In genomic region chr2:186031229-186031628, GRCh38 we compare ENCODE assay signal across 22 cellular contexts.
"Had no signal": no experiment of that assay in that cellular context is flagged by ENCODE, and none has a peak within 500 bp of the region (broad histone marks: within the 10 kb centered on the region; RNA-seq: fewer than 3 reads in every experiment).

No MANE protein-coding gene starts in this region.

- H2AFZ ChIP-seq: neural progenitor cell had no signal

- H3K27me3 ChIP-seq: body of pancreas, gastrocnemius medialis, neural progenitor cell, ovary, sigmoid colon, transverse colon had no signal

- H3K27ac Mint-ChIP-seq: activated CD8-positive, alpha-beta memory T cell treated with anti-CD3 and anti-CD28 coated beads, Interleukin-2, amount 10 ng/mL, durations not matched to agents 7 days and 5 days; activated naive CD4-positive, alpha-beta T cell treated with anti-CD3 and anti-CD28 coated beads, Interleukin-2, amount 50 U/mL, for 72 hours; dendritic cell treated with granulocyte-macrophage colony-stimulating factor and Interleukin-4, amounts not matched to agents 40 ng/mL and 50 ng/mL, for 4 days; effector memory CD8-positive, alpha-beta T cell; neural progenitor cell had no signal

- H3K27ac ChIP-seq: body of pancreas, epithelial cell of prostate, gastrocnemius medialis, left ventricle myocardium inferior, neural progenitor cell, ovary, sigmoid colon, transverse colon had no signal

- H3K4me1 ChIP-seq: body of pancreas, gastrocnemius medialis, left ventricle myocardium inferior, neural progenitor cell, sigmoid colon, transverse colon had no signal

- H3K36me3 Mint-ChIP-seq: activated CD8-positive, alpha-beta memory T cell treated with anti-CD3 and anti-CD28 coated beads, Interleukin-2, amount 10 ng/mL, durations not matched to agents 7 days and 5 days; activated naive CD4-positive, alpha-beta T cell treated with anti-CD3 and anti-CD28 coated beads, Interleukin-2, amount 50 U/mL, for 72 hours; neural progenitor cell had no signal

- H3K4me1 Mint-ChIP-seq: activated CD8-positive, alpha-beta memory T cell treated with anti-CD3 and anti-CD28 coated beads, Interleukin-2, amount 10 ng/mL, durations not matched to agents 7 days and 5 days; neural progenitor cell had no signal

- DNase-seq: activated CD8-positive, alpha-beta memory T cell treated with anti-CD3 and anti-CD28 coated beads, Interleukin-2, amount 10 ng/mL, durations not matched to agents 7 days and 5 days; activated effector memory CD4-positive, alpha-beta T cell treated with anti-CD3 and anti-CD28 coated beads, Interleukin-2, amount 50 U/mL, for 16 hours; activated T-cell treated with anti-CD3 and anti-CD28 coated beads, Interleukin-2, amount 50 U/mL, for 4 hours; amniotic stem cell; body of pancreas; central memory CD4-positive, alpha-beta T cell; effector memory CD8-positive, alpha-beta T cell; gastrocnemius medialis; islet precursor cell; left ventricle myocardium inferior; mesendoderm; ovary; sigmoid colon; stimulated activated CD4-positive, alpha-beta T cell treated with anti-CD3 and anti-CD28 coated beads, Interleukin-2, amount 100 ng/mL, for 24 hours; stimulated activated naive CD4-positive, alpha-beta T cell; substantia nigra; transverse colon had no signal

- ATAC-seq: activated CD4-positive, CD25-positive, alpha-beta regulatory T cell treated with anti-CD3 and anti-CD28 coated beads, Interleukin-2, amount 50 U/mL, for 24 hours; activated CD8-positive, alpha-beta memory T cell treated with anti-CD3 and anti-CD28 coated beads, Interleukin-2, amount 10 ng/mL, durations not matched to agents 7 days and 5 days; activated naive CD4-positive, alpha-beta T cell treated with anti-CD3 and anti-CD28 coated beads, Interleukin-2, amount 50 U/mL, for 72 hours; activated T-cell treated with anti-CD3 and anti-CD28 coated beads, Interleukin-2, amount 50 U/mL, for 4 hours; body of pancreas; effector memory CD8-positive, alpha-beta T cell; gastrocnemius medialis had no signal

- H3K9ac ChIP-seq: neural progenitor cell had no signal

- H3K9me3 ChIP-seq: body of pancreas, gastrocnemius medialis, left ventricle myocardium inferior, ovary, sigmoid colon, transverse colon had no signal

- H3K36me3 ChIP-seq: gastrocnemius medialis, left ventricle myocardium inferior, neural progenitor cell, ovary, sigmoid colon, transverse colon had no signal

- H3K27me3 Mint-ChIP-seq: activated CD8-positive, alpha-beta memory T cell treated with anti-CD3 and anti-CD28 coated beads, Interleukin-2, amount 10 ng/mL, durations not matched to agents 7 days and 5 days; dendritic cell treated with granulocyte-macrophage colony-stimulating factor and Interleukin-4, amounts not matched to agents 40 ng/mL and 50 ng/mL, for 4 days; effector memory CD8-positive, alpha-beta T cell had no signal

- H3K9me3 Mint-ChIP-seq: activated naive CD4-positive, alpha-beta T cell treated with anti-CD3 and anti-CD28 coated beads, Interleukin-2, amount 50 U/mL, for 72 hours; activated T-cell treated with anti-CD3 and anti-CD28 coated beads, Interleukin-2, amount 50 U/mL, for 4 hours; dendritic cell treated with granulocyte-macrophage colony-stimulating factor and Interleukin-4, amounts not matched to agents 40 ng/mL and 50 ng/mL, for 4 days; effector memory CD8-positive, alpha-beta T cell; neural progenitor cell had no signal

- H3K4me3 ChIP-seq: body of pancreas, gastrocnemius medialis, left ventricle myocardium inferior, neural progenitor cell, ovary, sigmoid colon, transverse colon had no signal

- H3K4me2 ChIP-seq: neural progenitor cell had no signal

- H3K4me3 Mint-ChIP-seq: activated CD8-positive, alpha-beta memory T cell treated with anti-CD3 and anti-CD28 coated beads, Interleukin-2, amount 10 ng/mL, durations not matched to agents 7 days and 5 days; activated T-cell treated with anti-CD3 and anti-CD28 coated beads, Interleukin-2, amount 50 U/mL, for 4 hours; dendritic cell treated with granulocyte-macrophage colony-stimulating factor and Interleukin-4, amounts not matched to agents 40 ng/mL and 50 ng/mL, for 4 days; effector memory CD8-positive, alpha-beta T cell; neural progenitor cell had no signal
